14 cellular contexts compared by ENCODE assay signal in the genomic region with DNA sequence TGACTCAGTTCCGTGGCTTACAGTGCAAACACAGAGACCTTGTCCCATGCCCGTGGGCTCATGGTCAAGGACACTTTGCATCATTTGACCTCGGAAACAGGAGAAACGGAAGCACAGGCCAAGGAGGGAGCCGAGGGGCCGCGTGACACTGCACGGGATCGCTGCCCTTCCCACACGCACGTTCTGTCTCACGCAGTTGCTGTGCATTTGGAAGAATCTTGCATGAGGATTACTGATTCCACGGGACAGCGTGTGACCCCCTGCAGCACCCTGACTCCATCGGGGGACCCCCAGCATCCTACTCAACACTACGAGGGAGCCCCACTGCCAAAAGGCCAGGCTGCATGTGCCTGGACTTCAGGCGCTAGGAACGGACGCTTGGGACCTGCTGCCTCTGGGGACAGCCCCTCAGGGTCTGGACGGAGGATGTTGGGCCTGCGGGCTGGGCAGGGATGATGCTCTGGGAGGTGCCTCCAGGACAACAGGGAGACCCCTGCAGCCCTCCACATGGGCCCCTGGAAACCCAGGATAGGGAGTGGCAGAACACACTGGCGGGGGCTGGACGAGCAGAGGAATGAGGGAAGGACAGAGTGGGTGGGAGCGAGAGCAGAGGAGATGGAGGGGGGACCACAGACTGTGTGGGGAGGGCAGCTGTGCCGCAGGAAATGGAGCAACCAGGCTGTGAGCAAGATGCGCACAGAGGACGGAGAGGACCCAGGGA.
A peak's percentile ranks its signal among the peaks of the same experiment; 100 is the strongest.
DNase-seq lines count a peak whose midpoint lies in the region; ATAC-seq and TF ChIP-seq lines count a peak whose summit lies in the region.
"Had no signal": no experiment of that assay in that cellular context is flagged by ENCODE, and none has a peak within 500 bp of the region (broad histone marks: within the 10 kb centered on the region; RNA-seq: fewer than 3 reads in every experiment).

No MANE protein-coding gene starts in this region.

- TF ChIP-seq EP300 in sigmoid colon (IDR thresholded peaks at IDR 0.05), result no peak

- ATAC-seq in left lung, result no peak

- no peak overlapping the region for H3K4me3 ChIP-seq in Peyer's patch
- H3K4me3 ChIP-seq in left lung, result no peak overlapping the region
- H3K4me3 ChIP-seq in sigmoid colon, result no peak overlapping the region
- no peak overlapping the region for H3K4me3 ChIP-seq in breast epithelium

- DNase-seq in activated gamma-delta T cell treated with Interleukin-2 at 50 U/mL for 16 hours (peak; percentile 2), activated gamma-delta T cell (lab: John Stamatoyannopoulos, UW) (no peak), Peyer's patch (peak in 2 of 3 donors; percentile 37 to 40), left lung (peak; percentile 11 to 60), sigmoid colon (peak; percentile 30), DMS53 treated with DMSO at 0.1 percent for 48 hours (lab: John Stamatoyannopoulos, UW; ENCODE audit: unreplicated experiment) (no peak), breast epithelium (ENCODE audit: low spot score in 2 of 2) (no peak), GM10266 (ENCODE audit: extremely low spot score) (no peak)
- DNase-seq: GF-D8, NCI-H1048, NCI-H146, NCI-H2081, NCI-H774 had no signal

- WGBS in sigmoid colon, 2 donors, result 89 to 90% methylated on average over 27 of the region's 27 CpGs

- TF ChIP-seq POLR2A in Peyer's patch (IDR thresholded peaks at IDR 0.05) (no peak), sigmoid colon (IDR thresholded peaks at IDR 0.05) (no peak), breast epithelium (IDR thresholded peaks at IDR 0.05) (no peak)

- H3K36me3 ChIP-seq in Peyer's patch, result no peaks in the 10 kb centered on the region
- H3K36me3 ChIP-seq in left lung, result no peaks in the 10 kb centered on the region
- H3K36me3 ChIP-seq in sigmoid colon, result no peaks in the 10 kb centered on the region
- H3K36me3 ChIP-seq in breast epithelium, result no peaks in the 10 kb centered on the region

- H3K4me1 ChIP-seq in Peyer's patch (no peaks in the 10 kb centered on the region), left lung (no peaks in the 10 kb centered on the region), sigmoid colon (no peaks in the 10 kb centered on the region), breast epithelium (no peaks in the 10 kb centered on the region)

- H3K27me3 ChIP-seq in Peyer's patch (no peaks in the 10 kb centered on the region), left lung (no peaks in the 10 kb centered on the region), sigmoid colon (no peaks in the 10 kb centered on the region), breast epithelium (no peaks in the 10 kb centered on the region)

- intact Hi-C loops in left lung (cut with DNase I) (no loop called here), sigmoid colon (cut with DNase I) (no loop called here), breast epithelium (cut with DNase I; ENCODE audit: low total_unique reads) (no loop called here)

- H3K9me3 ChIP-seq in Peyer's patch (no peaks in the 10 kb centered on the region), left lung (peaks cover 0 to 1% of the 10 kb centered on the region in 2 donors), sigmoid colon (no peaks in the 10 kb centered on the region), breast epithelium (peaks cover 0 to 3% of the 10 kb centered on the region in 2 donors)

- H3K27ac ChIP-seq in Peyer's patch, result no peak overlapping the region
- H3K27ac ChIP-seq in left lung, result no peak overlapping the region
- no peak overlapping the region for H3K27ac ChIP-seq in sigmoid colon
- H3K27ac ChIP-seq in breast epithelium, result no peak overlapping the region
- H3K27ac ChIP-seq: KMS-11 had no signal

- TF ChIP-seq CTCF in Peyer's patch (IDR thresholded peaks at IDR 0.05), result no peak
- no peak for TF ChIP-seq CTCF in left lung (IDR thresholded peaks at IDR 0.05)
- no peak for TF ChIP-seq CTCF in sigmoid colon (IDR thresholded peaks at IDR 0.05)
- no peak for TF ChIP-seq CTCF in breast epithelium (IDR thresholded peaks at IDR 0.05)
- TF ChIP-seq CTCF in GM10266 (IDR thresholded peaks at IDR 0.05; ENCODE audit: control insufficient read depth, insufficient read depth, low read depth, missing control alignments), result no peak

Comparison
In these comparisons a context has a peak if more than half of its experiments do, and no peak if none do; other contexts are left out.
1. DNase-seq: peak in activated gamma-delta T cell treated with Interleukin-2 at 50 U/mL for 16 hours (single experiment), Peyer's patch (2 of 3), left lung (2 of 2) and sigmoid colon (single experiment); none in activated gamma-delta T cell (single experiment), DMS53 treated with DMSO at 0.1 percent for 48 hours (single experiment), breast epithelium (0 of 2) and GM10266 (single experiment).